30 cellular contexts compared by ENCODE assay signal in genomic region chr9:92026206-92027002, GRCh38.
"Had no signal": no experiment of that assay in that cellular context is flagged by ENCODE, and none has a peak within 500 bp of the region (broad histone marks: within the 10 kb centered on the region; RNA-seq: fewer than 3 reads in every experiment).

No MANE protein-coding gene starts in this region.

- H3K36me3 ChIP-seq: SJSA1 had no signal

- H3K9ac ChIP-seq: SK-N-SH had no signal

- H3K9me3 ChIP-seq: ascending aorta, MG63, Peyer's patch, SJSA1, SK-N-SH had no signal

- H3K4me1 ChIP-seq: ascending aorta, Peyer's patch had no signal

- H3K27me3 ChIP-seq: ascending aorta, cardiac muscle cell, MG63, Peyer's patch, SJSA1 had no signal

- H3K4me3 ChIP-seq: ascending aorta, cardiac muscle cell, MG63, Peyer's patch, SJSA1 had no signal

- H3K27ac ChIP-seq: ascending aorta, cardiac muscle cell, Peyer's patch, SJSA1 had no signal

- H3K4me2 ChIP-seq: SK-N-SH had no signal

- FAIRE-seq: TTC549 had no signal

- DNase-seq: activated CD4-positive, alpha-beta T cell treated with anti-CD3 and anti-CD28 coated beads for 36 hours; activated CD4-positive, alpha-beta T cell treated with anti-CD3 and anti-CD28 coated beads, Interleukin-2, amount 10 ng/mL, durations not matched to agents 7 days and 5 days; activated CD4-positive, alpha-beta T cell treated with anti-CD3 and anti-CD28 coated beads, Interleukin-2, amount 50 U/mL, for 48 hours; activated CD8-positive, alpha-beta T cell treated with anti-CD3 and anti-CD28 coated beads, Interleukin-2, amount 10 ng/mL, durations not matched to agents 7 days and 5 days; activated gamma-delta T cell; activated naive CD4-positive, alpha-beta T cell treated with Interleukin-2 at 50 U/mL for 16 hours; activated naive CD8-positive, alpha-beta T cell treated with anti-CD3 and anti-CD28 coated beads, Interleukin-2, amount 10 ng/mL, durations not matched to agents 7 days and 5 days; activated T-cell treated with anti-CD3 and anti-CD28 coated beads, Interleukin-2, amount 50 U/mL, for 24 hours; amygdala; Kasumi-1; MG63; NCI-H1092; NCI-H146; NCI-H187; NCI-H2029 treated with DMSO at 0.1 percent for 48 hours; NCI-H2107; NCI-H2171; NCI-H446; NCI-H510A treated with DMSO at 0.1 percent for 48 hours; NCI-H69; NCI-H82; PC-3; Peyer's patch; RPMI8226; SHP77 treated with DMSO at 0.1 percent for 48 hours; SK-N-SH had no signal
